Comparison of ENCODE assay signal across 8 cellular contexts in genomic region chr2:97646977-97647376, GRCh38. TPM values are rescaled to one million over a fixed set of nuclear protein-coding genes. Genes with fewer than 3 reads are reported as not detected.
DNase-seq lines count a peak whose midpoint lies in the region; ATAC-seq and TF ChIP-seq lines count a peak whose summit lies in the region.

No MANE protein-coding gene starts in this region.

- H3K27ac ChIP-seq in RWPE1, result peak overlapping the region; percentile 81
- peak overlapping the region in 3 of 4 donors; percentile 90 to 96 (median 95) for H3K27ac ChIP-seq in esophagus squamous epithelium
- H3K27ac ChIP-seq in psoas muscle, result peak overlapping the region; percentile 94

- TF ChIP-seq CTCF in RWPE1 (conservative IDR thresholded peaks at IDR 0.05; ENCODE audit: low read depth) (no peak), esophagus squamous epithelium (IDR thresholded peaks at IDR 0.05) (no peak), psoas muscle (IDR thresholded peaks at IDR 0.05) (no peak)

- no peaks in the 10 kb centered on the region for H3K4me1 ChIP-seq in ES-I3 (ENCODE audit: insufficient read depth, low read length)
- H3K4me1 ChIP-seq in esophagus squamous epithelium, result peaks cover 4 to 25% (median 14%) of the 10 kb centered on the region in 3 donors
- peaks cover 7% of the 10 kb centered on the region for H3K4me1 ChIP-seq in psoas muscle

- POLR2A ChIA-PET in RWPE1 (lab: Yijun Ruan, JAX; ENCODE audit: low non-redundant PET), result no interaction called here

- ATAC-seq in psoas muscle (no peak), GM19395 (IDR thresholded peaks at IDR 0.05; ENCODE audit: unreplicated experiment) (no peak), HG03521 (IDR thresholded peaks at IDR 0.05; ENCODE audit: unreplicated experiment) (no peak), GM18498 (IDR thresholded peaks at IDR 0.05; ENCODE audit: unreplicated experiment) (no peak)

- WGBS in esophagus squamous epithelium, 2 donors, result 75 to 94% methylated on average over 4 of the region's 4 CpGs
- 86 to 88% (median 86%) methylated on average over 4 of the region's 4 CpGs for WGBS in psoas muscle, 3 donors

- CTCF ChIA-PET in RWPE1 (lab: Yijun Ruan, JAX), result interaction anchor here (0.7 kb wide), 1 partner anchor 1153 kb away, joined by 3 read pairs; no protein-coding TSS in a partner anchor

- TF ChIP-seq POLR2A in esophagus squamous epithelium (IDR thresholded peaks at IDR 0.05), result no peak

- H3K9me3 ChIP-seq in ES-I3 (ENCODE audit: control insufficient read depth, insufficient read depth, low read length), result no peaks in the 10 kb centered on the region
- no peaks in the 10 kb centered on the region for H3K9me3 ChIP-seq in esophagus squamous epithelium
- no peaks in the 10 kb centered on the region for H3K9me3 ChIP-seq in psoas muscle

- DNase-seq in RWPE1 (ENCODE audit: low spot score) (no peak), esophagus squamous epithelium (lab: John Stamatoyannopoulos, UW) (no peak), psoas muscle (no peak)
- no peak for DNase-seq in central memory CD4-positive, alpha-beta T cell

- H3K4me3 ChIP-seq in esophagus squamous epithelium (peak overlapping the region; percentile 71 to 100 (median 78)), psoas muscle (peak overlapping the region; percentile 98)

- intact Hi-C loops in esophagus squamous epithelium (cut with DNase I), result no loop called here
- intact Hi-C loops in psoas muscle (cut with DNase I), result loop anchor here (1.0 to 10.0 kb wide), 5 partner anchors 15 to 415 kb away; no protein-coding TSS in a partner anchor

- H3K9ac ChIP-seq in ES-I3 (ENCODE audit: low read depth, low read length), result peak overlapping the region; percentile 88; the same call in 1 of the 2 replicates

- H3K36me3 ChIP-seq in ES-I3 (ENCODE audit: insufficient read depth, low read length), result peaks cover 16% of the 10 kb centered on the region
- peaks cover 12 to 40% (median 23%) of the 10 kb centered on the region in 3 donors for H3K36me3 ChIP-seq in esophagus squamous epithelium
- peaks cover 13 to 39% of the 10 kb centered on the region in 2 donors for H3K36me3 ChIP-seq in psoas muscle (ENCODE audit: insufficient read depth in 1 of 2, low read depth in 1 of 2)

- no peaks in the 10 kb centered on the region for H3K27me3 ChIP-seq in esophagus squamous epithelium
- no peaks in the 10 kb centered on the region for H3K27me3 ChIP-seq in psoas muscle (ENCODE audit: insufficient read depth in 3 of 3, low read length in 2 of 3)

RNA-seq across cellular contexts. Expression of gene COX5B, which starts 1.1 kb away (rescaled TPM):
- total RNA-seq in esophagus squamous epithelium, result 100 to 1,000 TPM; 350 to 487 (median 415) TPM
- total RNA-seq in psoas muscle, result 100 to 1,000 TPM; 635 to 891 (median 731) TPM
- polyA plus RNA-seq in psoas muscle, result 1,000 to 10,000 TPM in 2 of 3 donors, 100 to 1,000 TPM in 1; 795 to 1,354 (median 1,064) TPM

RNA-seq across cellular contexts. Expression of gene ACTR1B, which starts 16.9 kb away (rescaled TPM):
- total RNA-seq in esophagus squamous epithelium, result 10 to 100 TPM; 29.3 to 57.8 (median 47.5) TPM
- total RNA-seq in psoas muscle, result 10 to 100 TPM; 46.1 to 65.4 (median 55.5) TPM
- polyA plus RNA-seq in psoas muscle, result 10 to 100 TPM; 38.3 to 50.9 (median 47.6) TPM

RNA-seq across cellular contexts. Expression of gene C2orf92, which starts 22.5 kb away (rescaled TPM):
- total RNA-seq in esophagus squamous epithelium (10 to 100 TPM in 1 of 4 donors, 1 to 10 TPM in 2, not detected in 1; 2.5 to 12.8 (median 2.5) TPM), psoas muscle (1 to 10 TPM; 1.4 to 3.6 (median 2.0) TPM)
- 1 to 10 TPM in 1 of 3 donors, under 1 TPM in 2; 0.89 to 3.2 (median 0.98) TPM for polyA plus RNA-seq in psoas muscle

RNA-seq across cellular contexts. Expression of gene ANKRD36B, which starts 57.3 kb away (rescaled TPM):
- 10 to 100 TPM in 2 of 4 donors, 1 to 10 TPM in 2; 6.3 to 29.6 (median 9.2) TPM for total RNA-seq in esophagus squamous epithelium
- 1 to 10 TPM; 1.4 to 3.2 (median 2.6) TPM for total RNA-seq in psoas muscle
- under 1 TPM; 0.60 to 0.88 (median 0.70) TPM for polyA plus RNA-seq in psoas muscle
